Comparison of ENCODE assay signal across 1 cellular context in genomic region chr15:100588638-100589242, GRCh38.
TF ChIP-seq lines count a peak whose summit lies in the region.

No MANE protein-coding gene starts in this region.

TF ChIP-seq in HepG2, 621 proteins besides CTCF, POLR2A, EP300 and RAD21:
- TF ChIP-seq CEBPB (IDR thresholded peaks at IDR 0.05; ENCODE audit: borderline replicate concordance, low read depth, low read length) (no peak), ZFP36 (IDR thresholded peaks at IDR 0.05; ENCODE audit: borderline replicate concordance, low read depth, low read length, partially characterized antibody) (peak; percentile 89), XBP1 (CRISPR knock-in tag; IDR thresholded peaks at IDR 0.05) (no peak), ZNF724P (CRISPR knock-in tag; IDR thresholded peaks at IDR 0.05; ENCODE audit: borderline replicate concordance) (peak; percentile 99), TCF7L2 (IDR thresholded peaks at IDR 0.05; ENCODE audit: low read depth, low read length) (no peak)
- TF ChIP-seq, protein P1, sequence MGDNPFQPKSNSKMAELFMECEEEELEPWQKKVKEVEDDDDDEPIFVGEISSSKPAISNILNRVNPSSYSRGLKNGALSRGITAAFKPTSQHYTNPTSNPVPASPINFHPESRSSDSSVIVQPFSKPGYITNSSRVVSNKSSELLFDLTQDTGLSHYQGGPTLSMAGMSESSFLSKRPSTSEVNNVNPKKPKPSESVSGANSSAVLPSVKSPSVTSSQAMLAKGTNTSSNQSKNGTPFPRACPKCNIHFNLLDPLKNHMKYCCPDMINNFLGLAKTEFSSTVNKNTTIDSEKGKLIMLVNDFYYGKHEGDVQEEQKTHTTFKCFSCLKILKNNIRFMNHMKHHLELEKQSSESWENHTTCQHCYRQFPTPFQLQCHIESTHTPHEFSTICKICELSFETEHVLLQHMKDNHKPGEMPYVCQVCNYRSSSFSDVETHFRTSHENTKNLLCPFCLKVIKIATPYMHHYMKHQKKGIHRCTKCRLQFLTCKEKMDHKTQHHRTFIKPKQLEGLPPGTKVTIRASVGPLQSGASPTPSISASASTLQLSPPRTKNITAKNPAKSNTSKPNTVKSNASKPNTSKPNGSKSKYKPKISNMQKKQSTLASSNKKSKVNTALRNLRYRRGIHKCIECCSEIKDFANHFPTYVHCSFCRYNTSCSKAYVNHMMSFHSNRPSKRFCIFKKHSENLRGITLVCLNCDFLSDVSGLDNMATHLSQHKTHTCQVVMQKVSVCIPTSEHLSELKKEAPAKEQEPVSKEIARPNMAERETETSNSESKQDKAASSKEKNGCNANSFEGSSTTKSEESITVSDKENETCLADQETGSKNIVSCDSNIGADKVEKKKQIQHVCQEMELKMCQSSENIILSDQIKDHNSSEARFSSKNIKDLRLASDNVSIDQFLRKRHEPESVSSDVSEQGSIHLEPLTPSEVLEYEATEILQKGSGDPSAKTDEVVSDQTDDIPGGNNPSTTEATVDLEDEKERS (CRISPR knock-in tag; IDR thresholded peaks at IDR 0.05) = peak; percentile 68; the same call in 1 of the 2 replicates
